31 cellular contexts compared by ENCODE assay signal in the genomic region with DNA sequence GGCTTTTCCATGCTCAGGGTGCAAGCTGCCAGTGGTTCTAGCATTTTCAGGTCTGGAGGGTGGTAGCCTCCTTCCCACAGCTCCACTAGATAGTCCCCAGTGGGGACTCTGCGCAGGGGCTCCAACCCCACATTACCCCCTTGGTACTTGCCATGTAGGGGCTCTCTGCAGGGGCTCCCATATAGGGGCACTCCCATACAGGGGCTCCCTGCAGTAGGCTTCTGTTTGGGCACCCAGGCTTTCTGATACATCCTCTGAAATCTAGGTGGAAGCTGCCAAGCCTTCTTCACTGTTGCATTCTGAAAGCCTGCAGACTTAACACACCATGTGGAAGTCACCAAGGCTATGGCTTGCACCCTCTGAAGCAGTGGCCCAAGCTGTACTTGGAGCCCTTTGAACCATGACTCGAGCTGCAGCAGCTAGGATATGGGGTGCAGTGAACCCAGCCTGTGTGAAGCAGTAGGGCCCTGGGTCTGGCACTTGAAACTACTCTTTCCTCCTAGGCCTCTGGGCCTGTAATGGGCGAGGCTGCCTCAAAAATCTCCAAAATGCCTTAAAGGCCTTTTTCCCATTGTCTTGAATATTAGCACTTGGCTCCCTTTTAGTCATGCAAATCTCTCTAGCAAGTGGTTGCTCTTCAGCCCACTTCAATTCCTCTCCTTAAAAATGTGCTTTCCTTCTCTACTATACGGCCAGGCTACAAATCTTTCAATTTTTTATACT.
"Had no signal": no experiment of that assay in that cellular context is flagged by ENCODE, and none has a peak within 500 bp of the region (broad histone marks: within the 10 kb centered on the region; RNA-seq: fewer than 3 reads in every experiment).

No MANE protein-coding gene starts in this region.

- H2AFZ ChIP-seq: parathyroid adenoma had no signal

- FAIRE-seq: small intestine, TTC549 had no signal

- H3K27ac ChIP-seq: body of pancreas, cardiac muscle cell, coronary artery, dorsolateral prefrontal cortex, gastrocnemius medialis, parathyroid adenoma, psoas muscle, sigmoid colon, suprapubic skin, tibial artery, WERI-Rb-1 had no signal

- H3K9ac ChIP-seq: parathyroid adenoma had no signal

- ATAC-seq: activated naive CD4-positive, alpha-beta T cell treated with anti-CD3 and anti-CD28 coated beads, Interleukin-2, amount 50 U/mL, for 72 hours; activated T-cell treated with anti-CD3 and anti-CD28 coated beads, Interleukin-2, amount 50 U/mL, for 72 hours; body of pancreas; gastrocnemius medialis; left ventricle myocardium superior; psoas muscle; stimulated activated memory B cell treated with anti-CD40 and anti-IgM and Interleukin-4, amounts not matched to agents 10 μg/mL and 1 μg/mL and 100 μg/mL, for 72 hours had no signal

- H3K27me3 ChIP-seq: body of pancreas, cardiac muscle cell, gastrocnemius medialis, sigmoid colon had no signal

- H3K79me2 ChIP-seq: parathyroid adenoma had no signal

- DNase-seq: activated CD4-positive, alpha-beta T cell treated with anti-CD3 and anti-CD28 coated beads, Interleukin-2, amount 50 U/mL, for 1 hour; activated CD4-positive, CD25-positive, alpha-beta regulatory T cell treated with anti-CD3 and anti-CD28 coated beads, Interleukin-2, amount 50 U/mL, for 72 hours; activated naive CD4-positive, alpha-beta T cell; activated T-cell treated with anti-CD3 and anti-CD28 coated beads for 4 hours; activated T-cell treated with anti-CD3 and anti-CD28 coated beads, Interleukin-2, amount 50 U/mL, for 72 hours; anterior cingulate cortex; body of pancreas; dorsolateral prefrontal cortex; effector memory CD4-positive, alpha-beta T cell; erythroblast; gastrocnemius medialis; glutamatergic neuron; left ventricle myocardium superior; mammary epithelial cell; naive B cell; nucleus accumbens; psoas muscle; sigmoid colon; stimulated activated CD4-positive, alpha-beta T cell treated with anti-CD3 and anti-CD28 coated beads, Interleukin-1b, Interleukin-23, amount 100 ng/mL, for 48 hours; stimulated activated CD4-positive, alpha-beta T cell treated with anti-CD3 and anti-CD28 coated beads, Interleukin-4, amount 100 ng/mL, for 4 hours; stimulated activated CD8-positive, alpha-beta memory T cell treated with anti-CD3 and anti-CD28 coated beads, Interleukin-4, amount 100 ng/mL, for 48 hours; tibial artery; WERI-Rb-1 had no signal

- H3K4me1 ChIP-seq: body of pancreas, gastrocnemius medialis, parathyroid adenoma, psoas muscle, sigmoid colon, suprapubic skin, tibial artery had no signal

- H3K36me3 ChIP-seq: cardiac muscle cell, gastrocnemius medialis, sigmoid colon, suprapubic skin, tibial artery, WERI-Rb-1 had no signal

- H3K4me3 ChIP-seq: body of pancreas, cardiac muscle cell, coronary artery, dorsolateral prefrontal cortex, gastrocnemius medialis, psoas muscle, sigmoid colon, suprapubic skin, tibial artery had no signal

- H3K9me3 ChIP-seq: body of pancreas, gastrocnemius medialis, psoas muscle, sigmoid colon, suprapubic skin, tibial artery had no signal
